Comparison of ENCODE assay signal across 9 cellular contexts in genomic region chr3:162932503-162932902, GRCh38.
"Had no signal": no experiment of that assay in that cellular context is flagged by ENCODE, and none has a peak within 500 bp of the region (broad histone marks: within the 10 kb centered on the region; RNA-seq: fewer than 3 reads in every experiment).

No MANE protein-coding gene starts in this region.

- H3K4me2 ChIP-seq: KMS-11 had no signal

- H3K4me3 ChIP-seq: GM23248 had no signal

- H3K9ac ChIP-seq: GM23248, KMS-11 had no signal

- H3K27ac ChIP-seq: GM23248, KMS-11 had no signal

- H2AFZ ChIP-seq: GM23248 had no signal

- FAIRE-seq: H54, HTR-8/SVneo had no signal

- DNase-seq: GM23248, GOT3, H9, HCEC 1CT, Karpas-422, KBM-7 had no signal
